Comparison of ENCODE assay signal across 6 cellular contexts in the genomic region with DNA sequence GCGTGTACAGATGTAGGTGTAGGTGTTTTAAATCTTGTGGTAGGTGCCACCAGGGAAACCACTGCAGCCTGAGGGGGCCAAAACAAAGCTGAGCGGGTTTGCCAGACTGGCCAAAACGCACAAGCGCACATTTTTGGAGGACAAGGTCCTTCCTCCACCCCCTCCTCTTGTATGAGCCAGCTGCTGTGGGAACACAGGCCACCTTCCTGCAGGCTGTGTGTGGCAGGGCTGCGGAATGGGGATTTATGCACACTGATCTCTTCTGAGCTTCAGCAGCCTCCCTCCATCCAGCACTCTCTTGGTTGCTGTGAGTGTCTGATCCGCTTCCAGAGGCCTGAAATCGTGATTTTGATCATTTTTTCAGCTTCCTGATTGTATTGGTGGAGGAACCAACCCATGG.
"Had no signal": no experiment of that assay in that cellular context is flagged by ENCODE, and none has a peak within 500 bp of the region (broad histone marks: within the 10 kb centered on the region; RNA-seq: fewer than 3 reads in every experiment).

No MANE protein-coding gene starts in this region.

- DNase-seq: H9, HCEC 1CT, KBM-7 had no signal

- H3K4me3 ChIP-seq: GM23338 had no signal

- ATAC-seq: GM23338, HepG2 had no signal

- H3K27ac ChIP-seq: HL-60 had no signal
